Comparison of ENCODE assay signal across 12 cellular contexts in genomic region chr20:62011403-62011791, GRCh38. TPM values are rescaled to one million over a fixed set of nuclear protein-coding genes. Genes with fewer than 3 reads are reported as not detected.
A peak's percentile ranks its signal among the peaks of the same experiment; 100 is the strongest.
DNase-seq lines count a peak whose midpoint lies in the region; ATAC-seq and TF ChIP-seq lines count a peak whose summit lies in the region.
"Had no signal": no experiment of that assay in that cellular context is flagged by ENCODE, and none has a peak within 500 bp of the region (broad histone marks: within the 10 kb centered on the region; RNA-seq: fewer than 3 reads in every experiment).

No MANE protein-coding gene starts in this region.

- peaks cover 13% of the 10 kb centered on the region for H3K4me1 ChIP-seq in left ventricle myocardium inferior
- no peaks in the 10 kb centered on the region; the same call in 1 of the 2 replicates for H3K4me1 ChIP-seq in Panc1 (ENCODE audit: control insufficient read depth, insufficient read depth, low read length)
- H3K4me1 ChIP-seq: foreskin keratinocyte, upper lobe of right lung had no signal

- TF ChIP-seq CTCF in left ventricle myocardium inferior (IDR thresholded peaks at IDR 0.05; ENCODE audit: borderline replicate concordance) (no peak), Panc1 (IDR thresholded peaks at IDR 0.05) (no peak)

- intact Hi-C loops in Right ventricle myocardium superior (cut with DNase I): loop anchor here (5.0 kb wide), 1 partner anchor 146 kb away; no protein-coding TSS in a partner anchor
- intact Hi-C loops in left ventricle myocardium inferior (cut with micrococcal nuclease): no loop called here
- intact Hi-C loops in Panc1 (cut with micrococcal nuclease; ENCODE audit: unreplicated experiment): loop anchor here (2.0 kb wide), 1 partner anchor 125 kb away; no protein-coding TSS in a partner anchor

- in situ Hi-C loops in Panc1 (cut with HindIII; ENCODE audit: low pct_unique_long_range_greater_than_20kb, low sequenced_read_pairs): no loop called here

- H3K9me3 ChIP-seq in left ventricle myocardium inferior (replicated peaks) (no peaks in the 10 kb centered on the region), Panc1 (ENCODE audit: control insufficient read depth, insufficient read depth, low read depth, low read length) (no peaks in the 10 kb centered on the region)
- H3K9me3 ChIP-seq: sigmoid colon, upper lobe of right lung had no signal

- ATAC-seq in Right ventricle myocardium superior (ENCODE audit: poor library complexity) (peak; percentile 14), Panc1 (peak; percentile 35)
- ATAC-seq in stimulated activated effector memory CD8-positive, alpha-beta T cell treated with anti-CD3 and anti-CD28 coated beads, Interleukin-12 subunit alpha, Interleukin-12 subunit beta, amount 100 ng/mL, for 72 hours: no peak

- CTCF ChIA-PET in Panc1 (lab: Charles Lee): interaction anchor here (0.6 to 1.6 kb wide), 4 partner anchors 108 to 291 kb away, joined by 3 to 7 read pairs (median 4); no protein-coding TSS in a partner anchor

- no peak overlapping the region for H3K4me3 Mint-ChIP-seq in stimulated activated effector memory CD8-positive, alpha-beta T cell treated with anti-CD3 and anti-CD28 coated beads, Interleukin-12 subunit alpha, Interleukin-12 subunit beta, amount 100 ng/mL, for 72 hours
- H3K4me3 Mint-ChIP-seq: activated naive CD8-positive, alpha-beta T cell had no signal

- H3K27me3 ChIP-seq in left ventricle myocardium inferior (ENCODE audit: low read depth) (no peaks in the 10 kb centered on the region), Panc1 (ENCODE audit: control insufficient read depth, insufficient read depth, low read length) (no peaks in the 10 kb centered on the region)
- H3K27me3 ChIP-seq: dorsolateral prefrontal cortex, foreskin keratinocyte, sigmoid colon, upper lobe of right lung had no signal

- POLR2A ChIA-PET in Panc1 (lab: Charles Lee): no interaction called here

- H3K27ac Mint-ChIP-seq in stimulated activated effector memory CD8-positive, alpha-beta T cell treated with anti-CD3 and anti-CD28 coated beads, Interleukin-12 subunit alpha, Interleukin-12 subunit beta, amount 100 ng/mL, for 72 hours: no peak overlapping the region

- H3K36me3 ChIP-seq in left ventricle myocardium inferior: peaks cover 59% of the 10 kb centered on the region
- H3K36me3 ChIP-seq in Panc1 (ENCODE audit: control insufficient read depth, insufficient read depth, low read length): peaks cover 6% of the 10 kb centered on the region

- H3K27ac ChIP-seq in left ventricle myocardium inferior (replicated peaks): no peak overlapping the region
- no peak overlapping the region for H3K27ac ChIP-seq in Panc1 (ENCODE audit: low read length)
- H3K27ac ChIP-seq: dorsolateral prefrontal cortex, foreskin keratinocyte, sigmoid colon, upper lobe of right lung had no signal

- no TSS peak for BruUV-seq in Panc1 (replicated peaks; lab: Mats Ljungman, UMichigan)

- H3K4me3 ChIP-seq in left ventricle myocardium inferior (no peak overlapping the region), Panc1 (ENCODE audit: low read depth in 2 of 2, low read length in 2 of 2) (no peak overlapping the region)
- H3K4me3 ChIP-seq: sigmoid colon, upper lobe of right lung had no signal

- H3K9me3 Mint-ChIP-seq in stimulated activated effector memory CD8-positive, alpha-beta T cell treated with anti-CD3 and anti-CD28 coated beads, Interleukin-12 subunit alpha, Interleukin-12 subunit beta, amount 100 ng/mL, for 72 hours: no peaks in the 10 kb centered on the region

- peaks cover 32% of the 10 kb centered on the region for H3K36me3 Mint-ChIP-seq in stimulated activated effector memory CD8-positive, alpha-beta T cell treated with anti-CD3 and anti-CD28 coated beads, Interleukin-12 subunit alpha, Interleukin-12 subunit beta, amount 100 ng/mL, for 72 hours
- H3K36me3 Mint-ChIP-seq: activated naive CD8-positive, alpha-beta T cell had no signal

- peaks cover 26% of the 10 kb centered on the region for H3K4me1 Mint-ChIP-seq in stimulated activated effector memory CD8-positive, alpha-beta T cell treated with anti-CD3 and anti-CD28 coated beads, Interleukin-12 subunit alpha, Interleukin-12 subunit beta, amount 100 ng/mL, for 72 hours

- no peak for DNase-seq in Right ventricle myocardium superior
- DNase-seq in left ventricle myocardium inferior: no peak
- DNase-seq in Panc1 (ENCODE audit: low read depth, low spot score): no peak
- DNase-seq in iPS-NIHi11 (ENCODE audit: low spot score): peak; percentile 43
- DNase-seq in activated CD4-positive, CD25-positive, alpha-beta regulatory T cell (lab: John Stamatoyannopoulos, UW): no peak
- DNase-seq in stimulated activated effector memory CD8-positive, alpha-beta T cell treated with anti-CD3 and anti-CD28 coated beads, Interleukin-12 subunit alpha, Interleukin-12 subunit beta, amount 100 ng/mL, for 72 hours (ENCODE audit: low spot score in 2 of 2): no peak
- DNase-seq in HuH-7.5 (ENCODE audit: low spot score): no peak
- DNase-seq: sigmoid colon, upper lobe of right lung had no signal

RNA-seq across cellular contexts. Expression of gene TAF4, which starts 54.3 kb away (rescaled TPM):
- total RNA-seq in Right ventricle myocardium superior: 11.6 TPM
- total RNA-seq in left ventricle myocardium inferior: 11.8 TPM
- 21.0 TPM for total RNA-seq in Panc1 (2021; ENCODE audit: unreplicated experiment)
- 27.9 TPM for polyA plus RNA-seq in Panc1 (2012; ENCODE audit: insufficient read length)
